In genomic region chr14:100283984-100284881, GRCh38 we compare ENCODE assay signal across 9 cellular contexts. TPM values are rescaled to one million over a fixed set of nuclear protein-coding genes. Genes with fewer than 3 reads are reported as not detected.
DNase-seq lines count a peak whose midpoint lies in the region; ATAC-seq and TF ChIP-seq lines count a peak whose summit lies in the region.
"Had no signal": no experiment of that assay in that cellular context is flagged by ENCODE, and none has a peak within 500 bp of the region (broad histone marks: within the 10 kb centered on the region; RNA-seq: fewer than 3 reads in every experiment).

No MANE protein-coding gene starts in this region.

- H3K27ac Mint-ChIP-seq in central memory CD8-positive, alpha-beta T cell (ENCODE audit: low read depth): no peak overlapping the region
- H3K27ac Mint-ChIP-seq in natural killer cell: peak overlapping the region in 1 of 2 donors; percentile 83

- no peaks in the 10 kb centered on the region for H3K9me3 Mint-ChIP-seq in central memory CD8-positive, alpha-beta T cell
- no peaks in the 10 kb centered on the region for H3K9me3 Mint-ChIP-seq in natural killer cell

- no peaks in the 10 kb centered on the region for H3K27me3 Mint-ChIP-seq in central memory CD8-positive, alpha-beta T cell
- H3K27me3 Mint-ChIP-seq in natural killer cell (ENCODE audit: low read depth in 2 of 2): no peaks in the 10 kb centered on the region

- H3K27ac ChIP-seq in 22Rv1: peak overlapping the region; percentile 79

- DNase-seq in HFF-Myc (ENCODE audit: extremely low read depth, low read depth) (no peak), natural killer cell (no peak), NCI-H1417 (lab: John Stamatoyannopoulos, UW) (no peak), RKO (ENCODE audit: low spot score) (no peak)
- DNase-seq in central memory CD8-positive, alpha-beta T cell (ENCODE audit: low spot score in 2 of 2): no peak
- no peak for DNase-seq in stimulated activated CD4-positive, alpha-beta T cell treated with anti-CD3 and anti-CD28 coated beads, Interleukin-1b, Interleukin-23, amount 100 ng/mL, for 48 hours
- no peak for DNase-seq in activated CD4-positive, alpha-beta T cell treated with anti-CD3 and anti-CD28 coated beads, Interleukin-2, amount 50 U/mL, for 4 hours

- intact Hi-C loops in natural killer cell (cut with micrococcal nuclease): loop anchor here (2.0 kb wide), 1 partner anchor 23 kb away; the partner anchor contains the start of gene SLC25A29

- ATAC-seq in central memory CD8-positive, alpha-beta T cell (replicated peaks; ENCODE audit: extremely low read depth, poor library complexity, severe bottlenecking): no peak
- ATAC-seq in natural killer cell: no peak

- peak overlapping the region; percentile 63 for H3K4me3 Mint-ChIP-seq in central memory CD8-positive, alpha-beta T cell
- peak overlapping the region; percentile 65 for H3K4me3 Mint-ChIP-seq in natural killer cell

- TF ChIP-seq CTCF in 22Rv1 (IDR thresholded peaks at IDR 0.05) (no peak), HFF-Myc (IDR thresholded peaks at IDR 0.05; ENCODE audit: low read depth, low read length, missing control alignments) (no peak), natural killer cell (IDR thresholded peaks at IDR 0.05) (no peak)

- H3K4me3 ChIP-seq in HFF-Myc (replicated peaks; ENCODE audit: low read depth, low read length): peak overlapping the region; percentile 56

- H3K36me3 Mint-ChIP-seq in central memory CD8-positive, alpha-beta T cell (ENCODE audit: insufficient read depth): peaks cover 14% of the 10 kb centered on the region
- H3K36me3 Mint-ChIP-seq in natural killer cell: no peaks in the 10 kb centered on the region

- peaks cover 25% of the 10 kb centered on the region for H3K4me1 Mint-ChIP-seq in central memory CD8-positive, alpha-beta T cell
- H3K4me1 Mint-ChIP-seq in natural killer cell: peaks cover 15% of the 10 kb centered on the region in 2 donors

RNA-seq across cellular contexts. Expression of gene SLC25A29, which starts 22.0 kb away (rescaled TPM):
- total RNA-seq in natural killer cell: 10 to 100 TPM in 2 of 3 donors, 1 to 10 TPM in 1; 8.6 to 80.7 (median 69.3) TPM

RNA-seq across cellular contexts. Expression of gene SLC25A47, which starts 38.9 kb away (rescaled TPM):
- under 1 TPM in 1 of 3 donors, not detected in 2; 0.20 TPM for total RNA-seq in natural killer cell
- total RNA-seq: ureter had no signal

RNA-seq across cellular contexts. Expression of gene YY1, which starts 45.3 kb away (rescaled TPM):
- 10 to 100 TPM; 77.9 to 92.6 (median 90.4) TPM for total RNA-seq in natural killer cell
